In the genomic region with DNA sequence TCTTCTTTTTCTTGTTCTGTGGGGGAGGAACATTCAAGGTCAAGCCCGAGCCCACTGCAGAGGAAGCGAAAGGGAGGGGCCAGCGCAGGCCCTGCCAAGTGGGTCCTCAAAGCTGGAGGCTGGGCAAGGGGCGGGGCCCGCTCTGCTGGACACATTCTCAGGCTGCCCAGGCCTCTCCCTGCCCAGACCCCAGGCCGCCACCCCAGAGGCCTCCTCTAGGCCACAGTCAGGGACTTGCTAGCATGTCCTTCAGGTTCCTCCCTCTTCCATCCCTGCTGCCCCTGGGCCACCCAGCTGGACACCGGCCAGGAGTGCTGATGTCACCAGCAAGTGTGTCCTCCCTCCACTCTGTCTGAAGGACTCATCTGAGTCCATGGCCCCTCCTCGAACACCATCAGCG, we compare ENCODE assay signal across 10 cellular contexts.
"Had no signal": no experiment of that assay in that cellular context is flagged by ENCODE, and none has a peak within 500 bp of the region (broad histone marks: within the 10 kb centered on the region; RNA-seq: fewer than 3 reads in every experiment).

No MANE protein-coding gene starts in this region.

- DNase-seq: activated CD4-positive, alpha-beta T cell treated with anti-CD3 and anti-CD28 coated beads for 4 hours; activated CD8-positive, alpha-beta memory T cell treated with anti-CD3 and anti-CD28 coated beads, Interleukin-2, amount 50 U/mL, for 4 hours; activated CD8-positive, alpha-beta T cell treated with anti-CD3 and anti-CD28 coated beads for 36 hours; activated T-cell treated with anti-CD3 and anti-CD28 coated beads, Interleukin-2, amount 50 U/mL, for 72 hours; colonic mucosa; esophagus squamous epithelium; foreskin keratinocyte; midbrain; naive B cell; occipital lobe had no signal

- ATAC-seq: activated CD8-positive, alpha-beta T cell treated with anti-CD3 and anti-CD28 coated beads for 36 hours; activated T-cell treated with anti-CD3 and anti-CD28 coated beads, Interleukin-2, amount 50 U/mL, for 72 hours; foreskin keratinocyte had no signal
